Comparison of ENCODE assay signal across 18 cellular contexts in the genomic region with DNA sequence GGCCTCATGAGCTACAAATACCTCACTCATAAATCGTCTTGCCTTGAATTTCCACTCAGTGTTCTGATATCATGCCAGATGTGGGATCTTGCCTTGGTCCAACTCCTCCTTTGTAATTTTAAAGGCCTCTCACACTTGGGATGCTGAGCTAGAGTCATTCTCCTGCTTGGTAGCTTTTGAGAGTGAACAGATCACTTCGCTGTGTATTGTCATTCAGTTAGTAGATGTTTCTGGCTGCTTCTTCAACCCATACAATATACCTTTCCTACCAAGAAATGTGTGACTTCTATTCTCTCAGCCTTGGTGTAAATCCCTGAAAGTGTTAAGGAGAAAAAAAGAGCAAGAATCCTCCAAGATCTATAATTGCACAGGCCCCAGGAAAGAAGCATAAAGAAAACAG.
"Had no signal": no experiment of that assay in that cellular context is flagged by ENCODE, and none has a peak within 500 bp of the region (broad histone marks: within the 10 kb centered on the region; RNA-seq: fewer than 3 reads in every experiment).

No MANE protein-coding gene starts in this region.

- H3K27ac Mint-ChIP-seq: activated CD4-positive, alpha-beta T cell treated with anti-CD3 and anti-CD28 coated beads, Interleukin-2, amount 10 ng/mL, durations not matched to agents 24 days and 14 days; activated CD8-positive, alpha-beta T cell treated with anti-CD3 and anti-CD28 coated beads for 36 hours; activated naive CD4-positive, alpha-beta T cell treated with anti-CD3 and anti-CD28 coated beads for 36 hours; stimulated activated naive CD8-positive, alpha-beta T cell treated with anti-CD3 and anti-CD28 coated beads, Interleukin-15, amount 100 ng/mL, for 72 hours had no signal

- H3K27me3 Mint-ChIP-seq: activated CD4-positive, alpha-beta T cell treated with anti-CD3 and anti-CD28 coated beads, Interleukin-2, amount 10 ng/mL, durations not matched to agents 24 days and 14 days; activated CD8-positive, alpha-beta T cell treated with anti-CD3 and anti-CD28 coated beads for 36 hours; stimulated activated naive CD8-positive, alpha-beta T cell treated with anti-CD3 and anti-CD28 coated beads, Interleukin-15, amount 100 ng/mL, for 72 hours had no signal

- ATAC-seq: activated CD8-positive, alpha-beta T cell treated with anti-CD3 and anti-CD28 coated beads for 36 hours; right cardiac atrium; stimulated activated naive CD8-positive, alpha-beta T cell treated with anti-CD3 and anti-CD28 coated beads, Interleukin-15, amount 100 ng/mL, for 72 hours had no signal

- H3K4me3 ChIP-seq: ascending aorta, breast epithelium, left ventricle myocardium inferior, prostate gland, skin epidermis, testis, upper lobe of left lung had no signal

- H3K4me3 Mint-ChIP-seq: activated CD4-positive, alpha-beta T cell treated with anti-CD3 and anti-CD28 coated beads, Interleukin-2, amount 10 ng/mL, durations not matched to agents 24 days and 14 days; activated CD8-positive, alpha-beta T cell treated with anti-CD3 and anti-CD28 coated beads for 36 hours; activated naive CD4-positive, alpha-beta T cell treated with anti-CD3 and anti-CD28 coated beads for 36 hours; stimulated activated naive CD8-positive, alpha-beta T cell treated with anti-CD3 and anti-CD28 coated beads, Interleukin-15, amount 100 ng/mL, for 72 hours had no signal

- H3K4me1 ChIP-seq: ascending aorta, breast epithelium, left ventricle myocardium inferior, prostate gland, testis, upper lobe of left lung had no signal

- H3K36me3 ChIP-seq: ascending aorta, breast epithelium, left ventricle myocardium inferior, prostate gland, upper lobe of left lung had no signal

- H3K9me3 ChIP-seq: ascending aorta, breast epithelium, left ventricle myocardium inferior, prostate gland, testis, upper lobe of left lung had no signal

- H3K9me3 Mint-ChIP-seq: activated CD4-positive, alpha-beta T cell treated with anti-CD3 and anti-CD28 coated beads, Interleukin-2, amount 10 ng/mL, durations not matched to agents 24 days and 14 days had no signal

- H3K27me3 ChIP-seq: ascending aorta, breast epithelium, testis, upper lobe of left lung had no signal

- H3K4me1 Mint-ChIP-seq: activated CD4-positive, alpha-beta T cell treated with anti-CD3 and anti-CD28 coated beads, Interleukin-2, amount 10 ng/mL, durations not matched to agents 24 days and 14 days; stimulated activated naive CD8-positive, alpha-beta T cell treated with anti-CD3 and anti-CD28 coated beads, Interleukin-15, amount 100 ng/mL, for 72 hours had no signal

- DNase-seq: activated CD4-positive, alpha-beta T cell treated with anti-CD3 and anti-CD28 coated beads, Interleukin-2, amount 10 ng/mL, durations not matched to agents 24 days and 14 days; activated CD8-positive, alpha-beta T cell treated with anti-CD3 and anti-CD28 coated beads for 36 hours; activated naive CD4-positive, alpha-beta T cell treated with anti-CD3 and anti-CD28 coated beads for 36 hours; activated T-cell treated with anti-CD3 and anti-CD28 coated beads, Interleukin-2, amount 50 U/mL, for 1 hour; dermis blood vessel endothelial cell; left ventricle myocardium inferior; mammary epithelial cell; right cardiac atrium; stimulated activated CD4-positive, alpha-beta T cell treated with anti-CD3 and anti-CD28 coated beads, Interleukin-2, amount 100 ng/mL, for 48 hours; stimulated activated naive CD8-positive, alpha-beta T cell treated with anti-CD3 and anti-CD28 coated beads, Interleukin-15, amount 100 ng/mL, for 72 hours; T1000; testis; upper lobe of left lung had no signal

- H3K27ac ChIP-seq: ascending aorta, breast epithelium, epithelial cell of prostate, left ventricle myocardium inferior, prostate gland, skin epidermis, testis, upper lobe of left lung had no signal
